ENCODE assay signal across 25 cellular contexts in genomic region chr19:37803250-37803854, GRCh38.
"Had no signal": no experiment of that assay in that cellular context is flagged by ENCODE, and none has a peak within 500 bp of the region (broad histone marks: within the 10 kb centered on the region; RNA-seq: fewer than 3 reads in every experiment).

No MANE protein-coding gene starts in this region.

- H3K36me3 ChIP-seq: prostate gland, right atrium auricular region, suprapubic skin, upper lobe of right lung, uterus had no signal

- H3K4me3 Mint-ChIP-seq: naive thymus-derived CD8-positive, alpha-beta T cell; nephron progenitor cell; stimulated activated memory B cell treated with anti-CD40 and anti-IgM and Interleukin-4, amounts not matched to agents 10 μg/mL and 1 μg/mL and 100 μg/mL, for 72 hours; stimulated activated naive CD8-positive, alpha-beta T cell treated with anti-CD3 and anti-CD28 coated beads, Interleukin-15, Interleukin-2, amounts not matched to agents 100 ng/mL and 50 ng/mL, for 24 hours had no signal

- FAIRE-seq: colon, frontal cortex, keratinocyte had no signal

- H3K27ac ChIP-seq: dorsolateral prefrontal cortex, prostate gland, right atrium auricular region, sigmoid colon, skin epidermis, spleen, suprapubic skin, transverse colon, upper lobe of right lung, uterus had no signal

- DNase-seq: dorsolateral prefrontal cortex; effector CD4-positive, alpha-beta T cell; head of caudate nucleus; left ventricle myocardium superior; mesenchymal stem cell; midbrain; naive thymus-derived CD8-positive, alpha-beta T cell; nephron progenitor cell; nucleus accumbens; sigmoid colon; spleen; stimulated activated CD4-positive, alpha-beta T cell treated with anti-CD3 and anti-CD28 coated beads, Interleukin-4, amount 100 ng/mL, for 4 hours; transverse colon; upper lobe of right lung; uterus had no signal

- H3K4me3 ChIP-seq: dorsolateral prefrontal cortex, lung, prostate gland, right atrium auricular region, sigmoid colon, skin epidermis, spleen, suprapubic skin, transverse colon, upper lobe of right lung, uterus had no signal

- H3K4me1 Mint-ChIP-seq: naive thymus-derived CD8-positive, alpha-beta T cell; nephron progenitor cell; stimulated activated memory B cell treated with anti-CD40 and anti-IgM and Interleukin-4, amounts not matched to agents 10 μg/mL and 1 μg/mL and 100 μg/mL, for 72 hours had no signal

- H3K27me3 ChIP-seq: dorsolateral prefrontal cortex, right atrium auricular region, sigmoid colon, spleen, suprapubic skin, transverse colon, upper lobe of right lung, uterus had no signal

- H3K27ac Mint-ChIP-seq: naive thymus-derived CD8-positive, alpha-beta T cell; nephron progenitor cell; stimulated activated memory B cell treated with anti-CD40 and anti-IgM and Interleukin-4, amounts not matched to agents 10 μg/mL and 1 μg/mL and 100 μg/mL, for 72 hours; stimulated activated naive CD8-positive, alpha-beta T cell treated with anti-CD3 and anti-CD28 coated beads, Interleukin-15, Interleukin-2, amounts not matched to agents 100 ng/mL and 50 ng/mL, for 24 hours had no signal

- H3K4me1 ChIP-seq: prostate gland, right atrium auricular region, sigmoid colon, spleen, suprapubic skin, transverse colon, upper lobe of right lung, uterus had no signal

- ATAC-seq: left ventricle myocardium superior; naive thymus-derived CD8-positive, alpha-beta T cell; stimulated activated memory B cell treated with anti-CD40 and anti-IgM and Interleukin-4, amounts not matched to agents 10 μg/mL and 1 μg/mL and 100 μg/mL, for 72 hours; upper lobe of right lung had no signal

- H3K27me3 Mint-ChIP-seq: naive thymus-derived CD8-positive, alpha-beta T cell; stimulated activated memory B cell treated with anti-CD40 and anti-IgM and Interleukin-4, amounts not matched to agents 10 μg/mL and 1 μg/mL and 100 μg/mL, for 72 hours; stimulated activated naive CD8-positive, alpha-beta T cell treated with anti-CD3 and anti-CD28 coated beads, Interleukin-15, Interleukin-2, amounts not matched to agents 100 ng/mL and 50 ng/mL, for 24 hours had no signal

- H3K9me3 ChIP-seq: prostate gland had no signal
